Comparison of ENCODE assay signal across 28 cellular contexts in the genomic region with DNA sequence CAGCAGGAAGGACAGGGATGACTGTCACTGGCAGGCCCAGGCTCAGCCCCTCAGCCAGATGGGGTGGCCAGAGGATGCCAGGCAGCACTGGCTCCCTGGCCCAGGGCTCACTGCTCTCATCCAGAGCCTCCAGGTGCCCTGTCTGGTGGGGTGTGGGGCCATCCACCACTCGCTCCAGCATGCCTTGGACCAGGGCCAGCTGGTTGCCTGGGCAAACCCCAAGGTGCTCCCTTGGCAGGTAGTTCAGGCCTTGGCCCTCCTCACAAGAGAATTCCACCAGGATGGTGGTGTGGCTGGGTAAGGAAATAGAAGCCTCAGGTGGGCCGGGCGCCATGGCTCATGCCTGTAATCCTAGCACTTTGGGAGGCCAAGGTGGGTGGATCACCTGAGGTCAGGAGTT. TPM values are rescaled to one million over a fixed set of nuclear protein-coding genes. Genes with fewer than 3 reads are reported as not detected.
"Had no signal": no experiment of that assay in that cellular context is flagged by ENCODE, and none has a peak within 500 bp of the region (broad histone marks: within the 10 kb centered on the region; RNA-seq: fewer than 3 reads in every experiment).

No MANE protein-coding gene starts in this region.

- H3K36me3 Mint-ChIP-seq: mesothelial cell of epicardium; naive B cell; natural killer cell treated with Interleukin-12 subunit alpha and Interleukin-12 subunit beta and Interleukin-15 and Interleukin-18, amount 100 ng/mL, for 72 hours; stimulated activated naive B cell treated with anti-CD40 and anti-IgM and Interleukin-4, amounts not matched to agents 10 μg/mL and 1 μg/mL and 100 μg/mL, for 72 hours had no signal

- H3K4me2 ChIP-seq: smooth muscle cell had no signal

- H3K4me1 Mint-ChIP-seq: mesothelial cell of epicardium; naive B cell; stimulated activated naive B cell treated with anti-CD40 and anti-IgM and Interleukin-4, amounts not matched to agents 10 μg/mL and 1 μg/mL and 100 μg/mL, for 72 hours had no signal

- H3K27me3 Mint-ChIP-seq: natural killer cell treated with Interleukin-12 subunit alpha and Interleukin-12 subunit beta and Interleukin-15 and Interleukin-18, amount 100 ng/mL, for 72 hours had no signal

- H3K4me1 ChIP-seq: left lung, right atrium auricular region, right lobe of liver, stomach, testis, thyroid gland, transverse colon, upper lobe of left lung had no signal

- H3K4me3 Mint-ChIP-seq: mesothelial cell of epicardium; naive B cell; natural killer cell treated with Interleukin-12 subunit alpha and Interleukin-12 subunit beta and Interleukin-15 and Interleukin-18, amount 100 ng/mL, for 72 hours; stimulated activated naive B cell treated with anti-CD40 and anti-IgM and Interleukin-4, amounts not matched to agents 10 μg/mL and 1 μg/mL and 100 μg/mL, for 72 hours had no signal

- H3K27ac ChIP-seq: left lung, ovary, right atrium auricular region, right lobe of liver, stomach, testis, thyroid gland, transverse colon, upper lobe of left lung had no signal

- H3K4me3 ChIP-seq: left lung, lung, ovary, right atrium auricular region, right lobe of liver, smooth muscle cell, stomach, testis, thyroid gland, transverse colon, upper lobe of left lung had no signal

- H3K36me3 ChIP-seq: left lung, ovary, right atrium auricular region, right lobe of liver, stomach, thyroid gland, transverse colon, upper lobe of left lung had no signal

- FAIRE-seq: keratinocyte, urothelium cell line had no signal

- DNase-seq: hippocampal formation; left colon; left lung; mesendoderm; naive B cell; nucleus accumbens; stimulated activated CD4-positive, alpha-beta T cell treated with anti-CD3 and anti-CD28 coated beads, Interleukin-12 subunit alpha, Interleukin-12 subunit beta, amount 100 ng/mL, for 4 hours; stimulated activated CD4-positive, alpha-beta T cell treated with anti-CD3 and anti-CD28 coated beads, Interleukin-15, amount 100 ng/mL, for 24 hours; stimulated activated CD4-positive, alpha-beta T cell treated with anti-CD3 and anti-CD28 coated beads, Interleukin-2, amount 100 ng/mL, for 24 hours; stimulated activated CD4-positive, alpha-beta T cell treated with anti-CD3 and anti-CD28 coated beads, Interleukin-4, amount 100 ng/mL, for 1 hour; stimulated activated naive B cell treated with anti-CD40 and anti-IgM and Interleukin-4, amounts not matched to agents 10 μg/mL and 1 μg/mL and 100 μg/mL, for 72 hours; stimulated activated naive CD8-positive, alpha-beta T cell treated with anti-CD3 and anti-CD28 coated beads, Interleukin-15, Interleukin-2, amounts not matched to agents 100 U/mL and 50 U/mL, for 24 hours; stomach; testis; transverse colon; upper lobe of left lung had no signal

- H3K27me3 ChIP-seq: left lung, ovary, right atrium auricular region, right lobe of liver, stomach, testis, thyroid gland, transverse colon, upper lobe of left lung had no signal

- H3K9me3 ChIP-seq: left lung, ovary, right atrium auricular region, right lobe of liver, stomach, testis, thyroid gland, transverse colon, upper lobe of left lung had no signal

- H3K27ac Mint-ChIP-seq: mesothelial cell of epicardium; naive B cell; natural killer cell treated with Interleukin-12 subunit alpha and Interleukin-12 subunit beta and Interleukin-15 and Interleukin-18, amount 100 ng/mL, for 72 hours; progenitor cell of endocrine pancreas; stimulated activated naive B cell treated with anti-CD40 and anti-IgM and Interleukin-4, amounts not matched to agents 10 μg/mL and 1 μg/mL and 100 μg/mL, for 72 hours had no signal

- H3K9me3 Mint-ChIP-seq: mesothelial cell of epicardium; naive B cell; natural killer cell treated with Interleukin-12 subunit alpha and Interleukin-12 subunit beta and Interleukin-15 and Interleukin-18, amount 100 ng/mL, for 72 hours; stimulated activated naive B cell treated with anti-CD40 and anti-IgM and Interleukin-4, amounts not matched to agents 10 μg/mL and 1 μg/mL and 100 μg/mL, for 72 hours had no signal

- ATAC-seq: left colon; left lung; natural killer cell treated with Interleukin-12 subunit alpha and Interleukin-12 subunit beta and Interleukin-15 and Interleukin-18, amount 100 ng/mL, for 72 hours; right lobe of liver; stimulated activated naive B cell treated with anti-CD40 and anti-IgM and Interleukin-4, amounts not matched to agents 10 μg/mL and 1 μg/mL and 100 μg/mL, for 72 hours; stimulated activated naive CD8-positive, alpha-beta T cell treated with anti-CD3 and anti-CD28 coated beads, Interleukin-15, Interleukin-2, amounts not matched to agents 100 U/mL and 50 U/mL, for 24 hours had no signal

RNA-seq across cellular contexts. Expression of a gene that starts 29.4 kb away (rescaled TPM):
- polyA plus RNA-seq: neural cell had no signal
